In the genomic region with DNA sequence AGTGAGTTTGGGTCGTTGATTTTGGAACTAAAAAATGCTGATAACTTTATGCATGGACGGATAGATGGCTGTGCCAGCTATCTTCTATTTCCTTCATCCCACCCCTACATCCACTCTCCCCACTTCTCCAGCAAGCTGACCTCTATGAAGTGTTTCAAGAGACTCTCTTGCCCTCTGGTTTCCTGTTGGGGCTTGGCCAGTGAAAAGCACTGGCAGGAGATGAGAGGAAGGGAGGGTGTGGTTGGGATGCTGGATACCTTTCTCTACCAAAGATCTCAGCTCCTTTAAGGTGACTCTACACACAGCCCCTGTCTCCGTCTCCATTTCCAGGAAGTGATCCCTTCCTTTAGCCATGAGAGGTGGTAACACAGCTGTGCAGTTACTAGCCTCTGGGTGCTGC, we compare ENCODE assay signal across 17 cellular contexts. TPM values are rescaled to one million over a fixed set of nuclear protein-coding genes. Genes with fewer than 3 reads are reported as not detected.
DNase-seq lines count a peak whose midpoint lies in the region; FAIRE-seq and TF ChIP-seq lines count a peak whose summit lies in the region.
"Had no signal": no experiment of that assay in that cellular context is flagged by ENCODE, and none has a peak within 500 bp of the region (broad histone marks: within the 10 kb centered on the region; RNA-seq: fewer than 3 reads in every experiment).

No MANE protein-coding gene starts in this region.

- TF ChIP-seq CTCF in keratinocyte (optimal IDR thresholded peaks at IDR 0.05 in 1 of 3, IDR thresholded peaks at IDR 0.05 in 1 of 3, conservative IDR thresholded peaks at IDR 0.05 in 1 of 3; ENCODE audit: extremely low read depth in 1 of 3, insufficient read depth in 2 of 3, low read length in 3 of 3) (no peak), sigmoid colon (IDR thresholded peaks at IDR 0.05) (no peak)

- dilution Hi-C loops in keratinocyte (cut with MboI; ENCODE audit: extremely low pct_ligation_motif_present, low sequenced_read_pairs), result no loop called here

- H3K4me3 ChIP-seq in keratinocyte (ENCODE audit: control insufficient read depth in 2 of 3, extremely low read depth in 1 of 3, insufficient read depth in 2 of 3, low read depth in 1 of 3, low read length in 3 of 3) (no peak overlapping the region), sigmoid colon (no peak overlapping the region)
- H3K4me3 ChIP-seq: GM23248, HAP-1 had no signal

- 77 to 78% methylated on average over 3 of the region's 3 CpGs for WGBS in sigmoid colon, 2 donors

- peak overlapping the region; percentile 49 for H2AFZ ChIP-seq in keratinocyte (ENCODE audit: control insufficient read depth, low read length)
- H2AFZ ChIP-seq: GM23248 had no signal

- H3K27me3 ChIP-seq in keratinocyte (ENCODE audit: control insufficient read depth, extremely low read depth, insufficient read depth, low read length), result no peaks in the 10 kb centered on the region
- no peaks in the 10 kb centered on the region for H3K27me3 ChIP-seq in sigmoid colon

- no peak overlapping the region for H3K27ac ChIP-seq in keratinocyte (ENCODE audit: control insufficient read depth, insufficient read depth, low read length)
- H3K27ac ChIP-seq in sigmoid colon, result peak overlapping the region in 3 of 4 donors; percentile 26 to 69 (median 61)
- H3K27ac ChIP-seq: GM23248 had no signal

- DNase-seq in GM12892 (ENCODE audit: insufficient read length) (no peak), NCI-H2029 treated with DMSO at 0.1 percent for 48 hours (lab: John Stamatoyannopoulos, UW) (peak; percentile 33), keratinocyte (ENCODE audit: low read depth, low spot score) (no peak), sigmoid colon (no peak), HCEC 1CT (no peak), foreskin melanocyte (no peak), islet precursor cell (no peak)
- DNase-seq: GM23248, NCI-H1105 treated with DMSO at 0.1 percent for 48 hours, NCI-H187, NCI-H226, NCI-H524, SHP77 treated with DMSO at 0.1 percent for 48 hours, SK-N-SH, T-helper 1 cell had no signal

- FAIRE-seq in GM12892 (lab: Jason Lieb, UNC), result peak; percentile 53
- FAIRE-seq in keratinocyte (lab: Jason Lieb, UNC), result peak; percentile 55
- FAIRE-seq: G401.6 had no signal

- H4K20me1 ChIP-seq in keratinocyte (ENCODE audit: control insufficient read depth, extremely low read depth, insufficient read depth, low read length), result no peaks in the 10 kb centered on the region

- H3K9me1 ChIP-seq in keratinocyte (ENCODE audit: control insufficient read depth, extremely low read depth, insufficient read depth, low read length), result no peaks in the 10 kb centered on the region

- TF ChIP-seq EP300 in sigmoid colon (IDR thresholded peaks at IDR 0.05), result no peak

- H3K36me3 ChIP-seq in keratinocyte (ENCODE audit: control insufficient read depth in 2 of 2, extremely low read depth in 1 of 2, insufficient read depth in 2 of 2, low read length in 2 of 2) (no peaks in the 10 kb centered on the region), sigmoid colon (no peaks in the 10 kb centered on the region)
- H3K36me3 ChIP-seq: HAP-1 had no signal

- intact Hi-C loops in sigmoid colon (cut with DNase I), result no loop called here

- TF ChIP-seq POLR2A in GM12892 (IDR thresholded peaks at IDR 0.05; ENCODE audit: low read depth, low read length) (no peak), sigmoid colon (IDR thresholded peaks at IDR 0.05) (no peak)

- no peak overlapping the region for H3K9ac ChIP-seq in keratinocyte (ENCODE audit: control insufficient read depth, extremely low read depth, insufficient read depth, low read length)
- H3K9ac ChIP-seq: GM23248, SK-N-SH had no signal

- no peaks in the 10 kb centered on the region for H3K9me3 ChIP-seq in keratinocyte (ENCODE audit: control insufficient read depth, low read depth, low read length)
- no peaks in the 10 kb centered on the region for H3K9me3 ChIP-seq in sigmoid colon
- H3K9me3 ChIP-seq: HAP-1, SK-N-SH had no signal

- H3K4me1 ChIP-seq in keratinocyte (ENCODE audit: control insufficient read depth, extremely low read depth, insufficient read depth, low read length), result peaks cover 13% of the 10 kb centered on the region
- peaks cover 0 to 14% (median 3%) of the 10 kb centered on the region in 4 donors for H3K4me1 ChIP-seq in sigmoid colon

- H3K79me2 ChIP-seq in keratinocyte (ENCODE audit: control insufficient read depth, insufficient read depth, low read length), result no peaks in the 10 kb centered on the region

- H3K4me2 ChIP-seq in keratinocyte (ENCODE audit: control insufficient read depth, extremely low read depth, insufficient read depth, low read depth, low read length), result no peak overlapping the region
- H3K4me2 ChIP-seq: SK-N-SH had no signal

RNA-seq across cellular contexts. Expression of a gene that starts 30.0 kb away (rescaled TPM):
- polyA plus RNA-seq in GM12892 (2012; ENCODE audit: missing spikeins), result 3.5 TPM
- polyA plus RNA-seq in keratinocyte (1.8 to 3.3 TPM (median 2.5 TPM) in 3 replicates), sigmoid colon (1 to 10 TPM; 1.4 to 3.8 (median 1.8) TPM)
- polyA plus RNA-seq in keratinocyte (2011; ENCODE audit: low read depth), result 11.6 TPM
- polyA plus RNA-seq in keratinocyte (2011; cell fraction: cytosol; rRNA removed), result 1.4 and 2.8 TPM in 2 replicates
- 3.6 and 5.0 TPM in 2 replicates for polyA plus RNA-seq in keratinocyte (2011; cell fraction: nucleus; rRNA removed)
- polyA plus RNA-seq in keratinocyte (2012; ENCODE audit: low replicate concordance), result 2.0 and 7.1 TPM in 2 replicates
- 1.1 to 4.3 TPM (median 2.3 TPM) in 3 replicates for polyA minus RNA-seq in keratinocyte
- polyA minus RNA-seq in keratinocyte (2011; cell fraction: cytosol; rRNA and poly(A)+ RNA removed), result 3.8 TPM
- 6.1 and 9.6 TPM in 2 replicates for polyA minus RNA-seq in keratinocyte (2011; cell fraction: nucleus; rRNA and poly(A)+ RNA removed)
- 10 to 100 TPM; 33.2 to 58.7 (median 39.2) TPM for total RNA-seq in sigmoid colon
